18 cellular contexts compared by ENCODE assay signal in the genomic region with DNA sequence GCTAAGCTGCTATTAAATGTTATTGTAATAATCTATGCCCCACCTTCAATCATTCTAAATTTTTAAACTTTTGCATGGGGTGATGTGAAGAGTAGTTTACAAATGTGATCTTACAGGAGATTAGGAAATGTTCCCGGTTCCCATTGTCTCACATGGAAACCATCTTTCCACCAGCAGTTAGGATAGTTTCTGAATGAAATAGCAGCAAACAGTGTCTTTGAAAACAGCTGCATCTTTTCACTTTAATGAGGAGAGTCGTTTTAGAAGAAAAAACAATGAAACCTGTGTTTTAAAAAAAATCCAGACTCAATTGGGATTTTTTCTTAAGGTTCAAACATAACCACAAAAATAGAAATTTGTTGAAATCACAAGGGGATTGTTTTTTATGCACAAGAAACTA.
DNase-seq lines count a peak whose midpoint lies in the region; ATAC-seq, FAIRE-seq and TF ChIP-seq lines count a peak whose summit lies in the region.
"Had no signal": no experiment of that assay in that cellular context is flagged by ENCODE, and none has a peak within 500 bp of the region (broad histone marks: within the 10 kb centered on the region; RNA-seq: fewer than 3 reads in every experiment).

No MANE protein-coding gene starts in this region.

- FAIRE-seq in endometrium (lab: Jason Lieb, UNC): peak; percentile 70
- FAIRE-seq: GM12878, GM18507, HepG2 had no signal

- H3K9me3 Mint-ChIP-seq in neural crest cell: no peaks in the 10 kb centered on the region
- H3K9me3 Mint-ChIP-seq: CD4-positive, alpha-beta T cell had no signal

- H3K27me3 Mint-ChIP-seq in neural crest cell (ENCODE audit: low read depth): no peaks in the 10 kb centered on the region
- H3K27me3 Mint-ChIP-seq: CD4-positive, alpha-beta T cell had no signal

- H3K4me3 ChIP-seq in HUES48 (ENCODE audit: low read depth, low read length) (no peak overlapping the region), mesodermal cell (ENCODE audit: extremely low read depth, insufficient read depth, low read length, poor library complexity, severe bottlenecking) (no peak overlapping the region), tibial artery (no peak overlapping the region)
- H3K4me3 ChIP-seq: BLaER1, GM12878 had no signal

- H3K27ac ChIP-seq in HUES48 (ENCODE audit: low read depth, low read length): peak overlapping the region; percentile 25
- peak overlapping the region; percentile 30 for H3K27ac ChIP-seq in mesodermal cell (ENCODE audit: low read depth, low read length, severe bottlenecking)
- no peak overlapping the region for H3K27ac ChIP-seq in tibial artery
- H3K27ac ChIP-seq: BLaER1 had no signal

- peak overlapping the region; percentile 83 for H3K27ac Mint-ChIP-seq in neural crest cell (ENCODE audit: unreplicated experiment)
- H3K27ac Mint-ChIP-seq: CD4-positive, alpha-beta T cell had no signal

- intact Hi-C loops in tibial artery (cut with DNase I; ENCODE audit: low total_unique reads): no loop called here

- peaks cover 67% of the 10 kb centered on the region for H3K4me1 Mint-ChIP-seq in neural crest cell

- H3K4me3 Mint-ChIP-seq in neural crest cell: no peak overlapping the region
- H3K4me3 Mint-ChIP-seq: CD4-positive, alpha-beta T cell had no signal

- H3K36me3 ChIP-seq in HUES48 (ENCODE audit: control insufficient read depth, insufficient read depth, low read length) (peaks cover 5% of the 10 kb centered on the region; the same call in 1 of the 2 replicates), mesodermal cell (ENCODE audit: control insufficient read depth, insufficient read depth, low read length) (peaks cover 5% of the 10 kb centered on the region), tibial artery (peaks cover 9 to 15% (median 11%) of the 10 kb centered on the region in 3 donors)

- 40% methylated on average over 1 of the region's 2 CpGs; no CpG with 5 or more reads in 1 of the 2 experiments for WGBS in mesodermal cell (ENCODE audit: insufficient coverage in 2 of 2), 2 experiments

- DNase-seq in neural crest cell (ENCODE audit: low read depth, low spot score) (no peak), omental fat pad (ENCODE audit: low spot score) (no peak), tibial artery (no peak), CD1c-positive myeloid dendritic cell (ENCODE audit: extremely low spot score) (no peak)
- DNase-seq in activated CD8-positive, alpha-beta memory T cell treated with anti-CD3 and anti-CD28 coated beads, Interleukin-2, amount 50 U/mL, for 4 hours: no peak
- DNase-seq: 8988T; AML-193; Calu3; CD4-positive, alpha-beta T cell; DMS 273 treated with DMSO at 0.1 percent for 48 hours; H7 had no signal

- no peaks in the 10 kb centered on the region for H3K9me3 ChIP-seq in HUES48 (ENCODE audit: control insufficient read depth, insufficient read depth, low read length)
- H3K9me3 ChIP-seq in mesodermal cell (ENCODE audit: control insufficient read depth, low read length): no peaks in the 10 kb centered on the region
- no peaks in the 10 kb centered on the region for H3K9me3 ChIP-seq in tibial artery
- H3K9me3 ChIP-seq: BLaER1 had no signal

- no peak for ATAC-seq in omental fat pad (ENCODE audit: low FRiP score)
- ATAC-seq: GM12878, HepG2 had no signal

- H3K27me3 ChIP-seq in HUES48 (ENCODE audit: control insufficient read depth, insufficient read depth, low read length) (peaks cover 14% of the 10 kb centered on the region; the same call in 1 of the 2 replicates), tibial artery (no peaks in the 10 kb centered on the region)
- H3K27me3 ChIP-seq: BLaER1 had no signal

- H3K9ac ChIP-seq in HUES48 (ENCODE audit: low read depth, low read length): no peak overlapping the region
- H3K9ac ChIP-seq: BLaER1 had no signal

- peaks cover 13% of the 10 kb centered on the region for H3K36me3 Mint-ChIP-seq in neural crest cell (ENCODE audit: low read depth)

- H3K4me1 ChIP-seq in HUES48 (ENCODE audit: control insufficient read depth, insufficient read depth, low read length) (peaks cover 47% of the 10 kb centered on the region), mesodermal cell (ENCODE audit: control insufficient read depth, insufficient read depth, low read length, poor library complexity, severe bottlenecking) (peaks cover 18% of the 10 kb centered on the region), tibial artery (peaks cover 0 to 39% (median 9%) of the 10 kb centered on the region in 4 donors)

- TF ChIP-seq CTCF in neural crest cell (conservative IDR thresholded peaks at IDR 0.05): no peak
- no peak for TF ChIP-seq CTCF in omental fat pad (IDR thresholded peaks at IDR 0.05)
- TF ChIP-seq CTCF in tibial artery (IDR thresholded peaks at IDR 0.05): no peak

Comparison
In these comparisons a context has a peak if more than half of its experiments do, and no peak if none do; other contexts are left out.
1. H3K27ac ChIP-seq: peak in HUES48 (single experiment) and mesodermal cell (single experiment); none in tibial artery (0 of 2).